ENCODE assay signal across 1 cellular context in genomic region chr1:115829023-115829674, GRCh38.
TF ChIP-seq lines count a peak whose summit lies in the region.

No MANE protein-coding gene starts in this region.

TF ChIP-seq in WTC11, 78 proteins besides CTCF, POLR2A, EP300 and RAD21 (continued from another document):
- TF ChIP-seq, protein P1, sequence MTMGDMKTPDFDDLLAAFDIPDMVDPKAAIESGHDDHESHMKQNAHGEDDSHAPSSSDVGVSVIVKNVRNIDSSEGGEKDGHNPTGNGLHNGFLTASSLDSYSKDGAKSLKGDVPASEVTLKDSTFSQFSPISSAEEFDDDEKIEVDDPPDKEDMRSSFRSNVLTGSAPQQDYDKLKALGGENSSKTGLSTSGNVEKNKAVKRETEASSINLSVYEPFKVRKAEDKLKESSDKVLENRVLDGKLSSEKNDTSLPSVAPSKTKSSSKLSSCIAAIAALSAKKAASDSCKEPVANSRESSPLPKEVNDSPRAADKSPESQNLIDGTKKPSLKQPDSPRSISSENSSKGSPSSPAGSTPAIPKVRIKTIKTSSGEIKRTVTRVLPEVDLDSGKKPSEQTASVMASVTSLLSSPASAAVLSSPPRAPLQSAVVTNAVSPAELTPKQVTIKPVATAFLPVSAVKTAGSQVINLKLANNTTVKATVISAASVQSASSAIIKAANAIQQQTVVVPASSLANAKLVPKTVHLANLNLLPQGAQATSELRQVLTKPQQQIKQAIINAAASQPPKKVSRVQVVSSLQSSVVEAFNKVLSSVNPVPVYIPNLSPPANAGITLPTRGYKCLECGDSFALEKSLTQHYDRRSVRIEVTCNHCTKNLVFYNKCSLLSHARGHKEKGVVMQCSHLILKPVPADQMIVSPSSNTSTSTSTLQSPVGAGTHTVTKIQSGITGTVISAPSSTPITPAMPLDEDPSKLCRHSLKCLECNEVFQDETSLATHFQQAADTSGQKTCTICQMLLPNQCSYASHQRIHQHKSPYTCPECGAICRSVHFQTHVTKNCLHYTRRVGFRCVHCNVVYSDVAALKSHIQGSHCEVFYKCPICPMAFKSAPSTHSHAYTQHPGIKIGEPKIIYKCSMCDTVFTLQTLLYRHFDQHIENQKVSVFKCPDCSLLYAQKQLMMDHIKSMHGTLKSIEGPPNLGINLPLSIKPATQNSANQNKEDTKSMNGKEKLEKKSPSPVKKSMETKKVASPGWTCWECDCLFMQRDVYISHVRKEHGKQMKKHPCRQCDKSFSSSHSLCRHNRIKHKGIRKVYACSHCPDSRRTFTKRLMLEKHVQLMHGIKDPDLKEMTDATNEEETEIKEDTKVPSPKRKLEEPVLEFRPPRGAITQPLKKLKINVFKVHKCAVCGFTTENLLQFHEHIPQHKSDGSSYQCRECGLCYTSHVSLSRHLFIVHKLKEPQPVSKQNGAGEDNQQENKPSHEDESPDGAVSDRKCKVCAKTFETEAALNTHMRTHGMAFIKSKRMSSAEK (CRISPR knock-in tag; IDR thresholded peaks at IDR 0.05; ENCODE audit: borderline replicate concordance), result no peak
- TF ChIP-seq MYBL2 (CRISPR knock-in tag; IDR thresholded peaks at IDR 0.05) (no peak), HMGXB4 (CRISPR knock-in tag; IDR thresholded peaks at IDR 0.05) (no peak)
- TF ChIP-seq, protein P2, sequence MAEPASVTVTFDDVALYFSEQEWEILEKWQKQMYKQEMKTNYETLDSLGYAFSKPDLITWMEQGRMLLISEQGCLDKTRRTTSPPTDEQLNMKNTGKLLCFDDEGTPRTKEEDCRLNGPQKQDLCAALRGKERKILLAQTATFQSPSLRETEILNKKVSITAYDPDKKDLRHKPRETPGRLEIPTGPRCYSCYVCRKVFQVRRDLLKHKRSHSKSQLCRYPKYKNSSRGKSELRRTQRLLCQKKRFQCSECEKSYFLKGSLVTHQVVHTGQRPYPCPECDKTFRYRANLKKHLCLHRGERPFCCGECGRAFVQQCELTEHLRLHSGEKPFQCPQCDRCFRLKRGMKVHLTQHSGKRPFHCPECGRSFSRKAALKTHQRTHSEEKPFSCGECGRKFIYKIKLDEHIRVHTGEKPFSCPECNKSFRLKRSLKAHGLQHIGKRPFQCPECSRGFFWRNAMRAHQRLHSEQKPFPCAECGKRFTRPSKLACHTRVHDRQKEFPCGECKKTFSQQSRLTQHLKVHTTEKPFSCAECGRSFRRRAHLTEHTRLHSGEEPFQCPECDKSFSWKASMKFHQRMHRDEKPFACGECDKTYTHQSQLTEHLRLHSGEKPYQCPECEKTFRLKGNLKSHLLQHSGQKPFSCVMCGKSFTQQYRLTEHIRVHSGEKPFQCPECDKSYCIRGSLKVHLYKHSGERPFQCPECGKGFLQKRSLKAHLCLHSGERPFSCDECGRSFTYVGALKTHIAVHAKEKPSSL (CRISPR knock-in tag; conservative IDR thresholded peaks at IDR 0.05), result no peak
